ENCODE assay signal across 25 cellular contexts in genomic region chr16:49843758-49844157, GRCh38. TPM values are rescaled to one million over a fixed set of nuclear protein-coding genes. Genes with fewer than 3 reads are reported as not detected.
DNase-seq lines count a peak whose midpoint lies in the region; ATAC-seq, FAIRE-seq and TF ChIP-seq lines count a peak whose summit lies in the region.
"Had no signal": no experiment of that assay in that cellular context is flagged by ENCODE, and none has a peak within 500 bp of the region (broad histone marks: within the 10 kb centered on the region; RNA-seq: fewer than 3 reads in every experiment).

No MANE protein-coding gene starts in this region.

- H3K4me1 ChIP-seq in esophagus muscularis mucosa (peaks cover 13 to 30% (median 24%) of the 10 kb centered on the region in 4 donors), psoas muscle (peaks cover 48% of the 10 kb centered on the region), vagina (peaks cover 27% of the 10 kb centered on the region)
- H3K4me1 ChIP-seq: HAP-1 had no signal

- H3K9me3 ChIP-seq in esophagus muscularis mucosa (no peaks in the 10 kb centered on the region), psoas muscle (no peaks in the 10 kb centered on the region), vagina (no peaks in the 10 kb centered on the region)
- H3K9me3 ChIP-seq: HAP-1, SK-N-SH had no signal

- H3K4me3 ChIP-seq in esophagus muscularis mucosa (no peak overlapping the region), psoas muscle (no peak overlapping the region), vagina (no peak overlapping the region)
- H3K4me3 ChIP-seq: GM23248, HAP-1, K562 had no signal

- WGBS in esophagus muscularis mucosa = 58% methylated on average over 8 of the region's 8 CpGs
- 58 to 68% (median 62%) methylated on average over 8 of the region's 8 CpGs for WGBS in psoas muscle, 3 donors

- TF ChIP-seq CTCF in esophagus muscularis mucosa (IDR thresholded peaks at IDR 0.05) = no peak
- TF ChIP-seq CTCF in psoas muscle (IDR thresholded peaks at IDR 0.05) = no peak
- TF ChIP-seq CTCF in vagina (IDR thresholded peaks at IDR 0.05) = no peak

- DNase-seq in NCI-H2171 treated with DMSO at 0.1 percent for 48 hours (lab: John Stamatoyannopoulos, UW) (peak; percentile 35), NCI-H2171 (lab: John Stamatoyannopoulos, UW) (no peak), esophagus muscularis mucosa (ENCODE audit: extremely low spot score) (no peak), psoas muscle (peak in 1 of 2 donors; percentile 46), vagina (ENCODE audit: extremely low spot score in 2 of 2) (no peak), GM12891 (ENCODE audit: insufficient read length, low spot score) (no peak), NCI-H1436 (lab: John Stamatoyannopoulos, UW) (no peak)
- no peak for DNase-seq in activated CD8-positive, alpha-beta memory T cell treated with anti-CD3 and anti-CD28 coated beads, Interleukin-2, amount 10 ng/mL, durations not matched to agents 7 days and 5 days
- DNase-seq: 8988T; ACHN; Kasumi-1; NCI-H1105; NCI-H146; NCI-H2081; NCI-H446 treated with DMSO at 0.1 percent for 48 hours; NCI-H526; NCI-H82; NK-92 treated with Interleukin-12 subunit alpha and Interleukin-12 subunit beta, amount 100 ng/mL, for 24 hours; PC-3; SK-N-SH had no signal

- H3K36me3 Mint-ChIP-seq in activated CD8-positive, alpha-beta memory T cell treated with anti-CD3 and anti-CD28 coated beads, Interleukin-2, amount 10 ng/mL, durations not matched to agents 7 days and 5 days = no peaks in the 10 kb centered on the region

- intact Hi-C loops in esophagus muscularis mucosa (cut with DNase I) (no loop called here), psoas muscle (cut with DNase I) (no loop called here), vagina (cut with DNase I) (no loop called here)

- no peak overlapping the region for H3K4me3 Mint-ChIP-seq in activated CD8-positive, alpha-beta memory T cell treated with anti-CD3 and anti-CD28 coated beads, Interleukin-2, amount 10 ng/mL, durations not matched to agents 7 days and 5 days

- CTCF ChIA-PET in activated CD8-positive, alpha-beta memory T cell treated with anti-CD3 and anti-CD28 coated beads, Interleukin-2, amount 10 ng/mL, durations not matched to agents 7 days and 5 days (lab: Charles Lee) = no interaction called here

- peak in 2 of 4 donors; percentile 23 to 38 for ATAC-seq in psoas muscle
- ATAC-seq in activated CD8-positive, alpha-beta memory T cell treated with anti-CD3 and anti-CD28 coated beads, Interleukin-2, amount 10 ng/mL, durations not matched to agents 7 days and 5 days = no peak
- ATAC-seq: K562, PC-3 had no signal

- no peak for TF ChIP-seq EP300 in esophagus muscularis mucosa (IDR thresholded peaks at IDR 0.05)

- TF ChIP-seq POLR2A in esophagus muscularis mucosa (IDR thresholded peaks at IDR 0.05; ENCODE audit: low read depth) (no peak), vagina (IDR thresholded peaks at IDR 0.05) (no peak), GM12891 (IDR thresholded peaks at IDR 0.05; ENCODE audit: low read depth, low read length) (no peak)

- no peaks in the 10 kb centered on the region for H3K9me3 Mint-ChIP-seq in activated CD8-positive, alpha-beta memory T cell treated with anti-CD3 and anti-CD28 coated beads, Interleukin-2, amount 10 ng/mL, durations not matched to agents 7 days and 5 days (ENCODE audit: low read depth)

- peak overlapping the region in 3 of 4 donors; percentile 6 to 46 (median 42) for H3K27ac ChIP-seq in esophagus muscularis mucosa (replicated peaks in 1 of 4)
- peak overlapping the region; percentile 28 for H3K27ac ChIP-seq in psoas muscle
- peak overlapping the region; percentile 13 for H3K27ac ChIP-seq in vagina
- H3K27ac ChIP-seq: GM23248 had no signal

- peaks cover 18% of the 10 kb centered on the region for H3K27me3 Mint-ChIP-seq in activated CD8-positive, alpha-beta memory T cell treated with anti-CD3 and anti-CD28 coated beads, Interleukin-2, amount 10 ng/mL, durations not matched to agents 7 days and 5 days

- FAIRE-seq in GM12891 (lab: Jason Lieb, UNC) = no peak
- FAIRE-seq: D721Med, HTR-8/SVneo, K562 had no signal

- no peak overlapping the region for H3K27ac Mint-ChIP-seq in activated CD8-positive, alpha-beta memory T cell treated with anti-CD3 and anti-CD28 coated beads, Interleukin-2, amount 10 ng/mL, durations not matched to agents 7 days and 5 days

- H3K27me3 ChIP-seq in esophagus muscularis mucosa = peaks cover 0 to 2% (median 0%) of the 10 kb centered on the region in 4 donors
- no peaks in the 10 kb centered on the region for H3K27me3 ChIP-seq in psoas muscle (ENCODE audit: insufficient read depth in 3 of 3, low read length in 2 of 3)
- no peaks in the 10 kb centered on the region for H3K27me3 ChIP-seq in vagina

- H3K4me1 Mint-ChIP-seq in activated CD8-positive, alpha-beta memory T cell treated with anti-CD3 and anti-CD28 coated beads, Interleukin-2, amount 10 ng/mL, durations not matched to agents 7 days and 5 days = no peaks in the 10 kb centered on the region

- H3K36me3 ChIP-seq in esophagus muscularis mucosa (peaks cover 0 to 3% (median 0%) of the 10 kb centered on the region in 4 donors), psoas muscle (ENCODE audit: insufficient read depth in 1 of 2, low read depth in 1 of 2) (no peaks in the 10 kb centered on the region), vagina (no peaks in the 10 kb centered on the region)
- H3K36me3 ChIP-seq: HAP-1 had no signal

TF ChIP-seq in GM12891, 5 proteins besides CTCF, POLR2A, EP300 and RAD21:
- no peak for TF ChIP-seq POLR2AphosphoS5 (IDR thresholded peaks at IDR 0.05; ENCODE audit: low read depth, low read length)
- no peak for TF ChIP-seq PAX5 (IDR thresholded peaks at IDR 0.05; ENCODE audit: insufficient read depth, low read length, severe bottlenecking)
- TF ChIP-seq POU2F2 (IDR thresholded peaks at IDR 0.05; ENCODE audit: low read depth, low read length) = no peak
- TF ChIP-seq TAF1 (IDR thresholded peaks at IDR 0.05; ENCODE audit: low read depth, low read length) = no peak
- no peak for TF ChIP-seq SPI1 (IDR thresholded peaks at IDR 0.05; ENCODE audit: low read depth, low read length)

RNA-seq across cellular contexts. Expression of gene ZNF423, which starts 12.2 kb away (rescaled TPM):
- total RNA-seq in esophagus muscularis mucosa (10 to 100 TPM in 2 of 4 donors, 1 to 10 TPM in 2; 8.7 to 22.5 (median 10.3) TPM), psoas muscle (10 to 100 TPM; 14.4 to 30.7 (median 20.6) TPM), vagina (10.3 TPM)
- polyA plus RNA-seq in psoas muscle = 1 to 10 TPM; 2.3 to 5.4 (median 4.4) TPM
- not detected for total RNA-seq in activated CD8-positive, alpha-beta memory T cell treated with anti-CD3 and anti-CD28 coated beads, Interleukin-2, amount 10 ng/mL, durations not matched to agents 7 days and 5 days
- 0.03 TPM for polyA plus RNA-seq in GM12891 (2012; ENCODE audit: low read depth, missing spikeins)
- total RNA-seq: K562, PC-3 had no signal
- polyA plus RNA-seq: K562 had no signal

Comparison
In these comparisons a context has a peak if more than half of its experiments do, and no peak if none do; other contexts are left out.
1. RNA of gene ZNF423, which starts 12.2 kb away (total RNA-seq): 14.4 to 30.7 TPM in psoas muscle, 8.7 to 22.5 TPM in esophagus muscularis mucosa and 10.3 TPM in vagina (single experiment); not detected in activated CD8-positive, alpha-beta memory T cell treated with anti-CD3 and anti-CD28 coated beads, Interleukin-2, amount 10 ng/mL, durations not matched to agents 7 days and 5 days; every median in the first group is over 4 times any median in the second.
2. Peak in every context shown above with its lines, with median percentiles within 50 percentile points of each other: H3K27ac ChIP-seq.